Comparison of ENCODE assay signal across 1 cellular context in the genomic region with DNA sequence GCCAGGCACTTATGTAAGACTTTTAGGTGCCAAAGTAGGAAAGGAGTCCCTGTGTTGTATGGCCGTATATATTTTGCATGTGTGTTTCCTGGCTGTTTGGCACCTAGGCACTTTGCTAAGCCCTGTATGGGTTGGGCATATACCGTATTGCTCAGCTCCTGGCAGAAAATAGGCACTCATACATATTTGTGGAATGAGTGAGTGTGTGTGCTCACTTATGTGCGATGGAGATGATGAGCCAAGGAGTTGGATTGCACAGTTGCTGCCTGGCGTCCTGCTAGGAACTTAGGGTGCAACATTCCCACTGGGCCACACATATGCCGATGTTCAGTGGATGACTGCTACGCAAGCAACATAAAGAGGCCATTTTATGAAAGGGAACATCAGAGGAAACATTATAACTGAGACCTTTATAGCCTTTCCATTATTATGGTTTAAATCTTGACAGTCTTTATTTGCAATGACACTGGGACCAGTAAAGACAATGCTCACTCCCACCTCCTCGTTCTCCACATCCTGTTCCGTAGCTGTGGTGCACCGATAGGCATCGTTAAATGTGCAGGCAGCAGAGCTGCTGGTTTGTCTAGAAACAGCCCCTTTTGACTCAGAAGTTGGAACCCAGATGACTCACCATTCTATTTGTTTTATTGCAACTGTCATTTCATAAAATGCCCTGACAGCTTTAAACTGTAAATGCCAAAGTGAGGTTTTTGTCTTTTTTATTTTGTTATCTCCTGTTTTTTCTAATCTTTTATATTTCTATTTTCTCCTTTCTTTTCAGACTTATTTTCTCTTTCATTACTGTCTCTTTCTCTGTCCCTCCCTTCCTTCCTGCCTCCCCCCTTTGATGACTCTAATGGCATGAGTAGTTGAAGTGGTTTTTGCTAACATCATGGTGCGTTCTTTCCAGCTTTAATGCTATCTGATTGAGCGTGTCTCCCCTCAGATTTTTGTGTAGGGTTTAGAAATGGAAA.
TF ChIP-seq lines count a peak whose summit lies in the region.

No MANE protein-coding gene starts in this region.

TF ChIP-seq in K562, 482 proteins besides CTCF, POLR2A, EP300 and RAD21 (continues in another document):
- TF ChIP-seq ZNF75A (CRISPR knock-in tag; IDR thresholded peaks at IDR 0.05): no peak
- no peak for TF ChIP-seq ZC3H11A (IDR thresholded peaks at IDR 0.05; ENCODE audit: low read depth, low read length)
- no peak for TF ChIP-seq IFI16 (CRISPR knock-in tag; IDR thresholded peaks at IDR 0.05)
- no peak for TF ChIP-seq KDM4B (IDR thresholded peaks at IDR 0.05; ENCODE audit: borderline replicate concordance in 2 of 2, low read depth in 1 of 2)
- TF ChIP-seq, protein P1, sequence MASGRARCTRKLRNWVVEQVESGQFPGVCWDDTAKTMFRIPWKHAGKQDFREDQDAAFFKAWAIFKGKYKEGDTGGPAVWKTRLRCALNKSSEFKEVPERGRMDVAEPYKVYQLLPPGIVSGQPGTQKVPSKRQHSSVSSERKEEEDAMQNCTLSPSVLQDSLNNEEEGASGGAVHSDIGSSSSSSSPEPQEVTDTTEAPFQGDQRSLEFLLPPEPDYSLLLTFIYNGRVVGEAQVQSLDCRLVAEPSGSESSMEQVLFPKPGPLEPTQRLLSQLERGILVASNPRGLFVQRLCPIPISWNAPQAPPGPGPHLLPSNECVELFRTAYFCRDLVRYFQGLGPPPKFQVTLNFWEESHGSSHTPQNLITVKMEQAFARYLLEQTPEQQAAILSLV (tag; IDR thresholded peaks at IDR 0.05): no peak
- peak; percentile 32; the same call in 1 of the 2 replicates for TF ChIP-seq MTA2 (IDR thresholded peaks at IDR 0.05; ENCODE audit: low read depth)
- TF ChIP-seq, protein P2, sequence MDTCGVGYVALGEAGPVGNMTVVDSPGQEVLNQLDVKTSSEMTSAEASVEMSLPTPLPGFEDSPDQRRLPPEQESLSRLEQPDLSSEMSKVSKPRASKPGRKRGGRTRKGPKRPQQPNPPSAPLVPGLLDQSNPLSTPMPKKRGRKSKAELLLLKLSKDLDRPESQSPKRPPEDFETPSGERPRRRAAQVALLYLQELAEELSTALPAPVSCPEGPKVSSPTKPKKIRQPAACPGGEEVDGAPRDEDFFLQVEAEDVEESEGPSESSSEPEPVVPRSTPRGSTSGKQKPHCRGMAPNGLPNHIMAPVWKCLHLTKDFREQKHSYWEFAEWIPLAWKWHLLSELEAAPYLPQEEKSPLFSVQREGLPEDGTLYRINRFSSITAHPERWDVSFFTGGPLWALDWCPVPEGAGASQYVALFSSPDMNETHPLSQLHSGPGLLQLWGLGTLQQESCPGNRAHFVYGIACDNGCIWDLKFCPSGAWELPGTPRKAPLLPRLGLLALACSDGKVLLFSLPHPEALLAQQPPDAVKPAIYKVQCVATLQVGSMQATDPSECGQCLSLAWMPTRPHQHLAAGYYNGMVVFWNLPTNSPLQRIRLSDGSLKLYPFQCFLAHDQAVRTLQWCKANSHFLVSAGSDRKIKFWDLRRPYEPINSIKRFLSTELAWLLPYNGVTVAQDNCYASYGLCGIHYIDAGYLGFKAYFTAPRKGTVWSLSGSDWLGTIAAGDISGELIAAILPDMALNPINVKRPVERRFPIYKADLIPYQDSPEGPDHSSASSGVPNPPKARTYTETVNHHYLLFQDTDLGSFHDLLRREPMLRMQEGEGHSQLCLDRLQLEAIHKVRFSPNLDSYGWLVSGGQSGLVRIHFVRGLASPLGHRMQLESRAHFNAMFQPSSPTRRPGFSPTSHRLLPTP (IDR thresholded peaks at IDR 0.05; ENCODE audit: borderline replicate concordance, extremely low read depth, insufficient read length): no peak
- TF ChIP-seq HSF4 (CRISPR knock-in tag; IDR thresholded peaks at IDR 0.05; ENCODE audit: borderline replicate concordance): no peak
- TF ChIP-seq MCM5 (IDR thresholded peaks at IDR 0.05; ENCODE audit: low read depth): no peak
- TF ChIP-seq HCFC1 (IDR thresholded peaks at IDR 0.05; ENCODE audit: low read depth, low read length): no peak
- TF ChIP-seq HDGF (IDR thresholded peaks at IDR 0.05): no peak
- no peak for TF ChIP-seq ZNF239 (CRISPR knock-in tag; IDR thresholded peaks at IDR 0.05)
- peak; percentile 69 for TF ChIP-seq GABPB1 (CRISPR knock-in tag; IDR thresholded peaks at IDR 0.05)
- TF ChIP-seq ATF1 (CRISPR knock-in tag; IDR thresholded peaks at IDR 0.05): no peak
- TF ChIP-seq ATF1 (tag; IDR thresholded peaks at IDR 0.05): peak; percentile 63
- TF ChIP-seq FOXJ2 (tag; IDR thresholded peaks at IDR 0.05): no peak
- TF ChIP-seq CBFB (CRISPR knock-in tag; IDR thresholded peaks at IDR 0.05): no peak; the same call in 1 of the 2 replicates
- no peak for TF ChIP-seq ZSCAN29 (IDR thresholded peaks at IDR 0.05)
- TF ChIP-seq YBX1 (IDR thresholded peaks at IDR 0.05): no peak
- TF ChIP-seq, protein P3, sequence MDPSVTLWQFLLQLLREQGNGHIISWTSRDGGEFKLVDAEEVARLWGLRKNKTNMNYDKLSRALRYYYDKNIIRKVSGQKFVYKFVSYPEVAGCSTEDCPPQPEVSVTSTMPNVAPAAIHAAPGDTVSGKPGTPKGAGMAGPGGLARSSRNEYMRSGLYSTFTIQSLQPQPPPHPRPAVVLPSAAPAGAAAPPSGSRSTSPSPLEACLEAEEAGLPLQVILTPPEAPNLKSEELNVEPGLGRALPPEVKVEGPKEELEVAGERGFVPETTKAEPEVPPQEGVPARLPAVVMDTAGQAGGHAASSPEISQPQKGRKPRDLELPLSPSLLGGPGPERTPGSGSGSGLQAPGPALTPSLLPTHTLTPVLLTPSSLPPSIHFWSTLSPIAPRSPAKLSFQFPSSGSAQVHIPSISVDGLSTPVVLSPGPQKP (CRISPR knock-in tag; IDR thresholded peaks at IDR 0.05): no peak
- TF ChIP-seq SPI1 (IDR thresholded peaks at IDR 0.05; ENCODE audit: borderline replicate concordance, low read depth, low read length): 0 out of 2 replicates have a peak, but pooled peaks have one; percentile 61
- TF ChIP-seq FOXA1 (IDR thresholded peaks at IDR 0.05; ENCODE audit: borderline replicate concordance): no peak
- TF ChIP-seq ARHGAP35 (IDR thresholded peaks at IDR 0.05; ENCODE audit: partially characterized antibody): no peak
- TF ChIP-seq, protein P4, sequence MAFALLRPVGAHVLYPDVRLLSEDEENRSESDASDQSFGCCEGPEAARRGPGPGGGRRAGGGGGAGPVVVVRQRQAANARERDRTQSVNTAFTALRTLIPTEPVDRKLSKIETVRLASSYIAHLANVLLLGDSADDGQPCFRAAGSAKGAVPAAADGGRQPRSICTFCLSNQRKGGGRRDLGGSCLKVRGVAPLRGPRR (CRISPR knock-in tag; IDR thresholded peaks at IDR 0.05): no peak
- peak in 1 of 2 experiments; percentile 95; a peak in 2 of 4 replicates for TF ChIP-seq RCOR1 (IDR thresholded peaks at IDR 0.05; ENCODE audit: borderline replicate concordance in 1 of 2, low read depth in 2 of 2, low read length in 2 of 2)
- TF ChIP-seq, protein P5, sequence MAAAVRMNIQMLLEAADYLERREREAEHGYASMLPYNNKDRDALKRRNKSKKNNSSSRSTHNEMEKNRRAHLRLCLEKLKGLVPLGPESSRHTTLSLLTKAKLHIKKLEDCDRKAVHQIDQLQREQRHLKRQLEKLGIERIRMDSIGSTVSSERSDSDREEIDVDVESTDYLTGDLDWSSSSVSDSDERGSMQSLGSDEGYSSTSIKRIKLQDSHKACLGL (CRISPR knock-in tag; IDR thresholded peaks at IDR 0.05; ENCODE audit: borderline replicate concordance, poor library complexity, severe bottlenecking): no peak
- no peak for TF ChIP-seq MXI1 (IDR thresholded peaks at IDR 0.05; ENCODE audit: low read depth, low read length)
- TF ChIP-seq, protein P6, sequence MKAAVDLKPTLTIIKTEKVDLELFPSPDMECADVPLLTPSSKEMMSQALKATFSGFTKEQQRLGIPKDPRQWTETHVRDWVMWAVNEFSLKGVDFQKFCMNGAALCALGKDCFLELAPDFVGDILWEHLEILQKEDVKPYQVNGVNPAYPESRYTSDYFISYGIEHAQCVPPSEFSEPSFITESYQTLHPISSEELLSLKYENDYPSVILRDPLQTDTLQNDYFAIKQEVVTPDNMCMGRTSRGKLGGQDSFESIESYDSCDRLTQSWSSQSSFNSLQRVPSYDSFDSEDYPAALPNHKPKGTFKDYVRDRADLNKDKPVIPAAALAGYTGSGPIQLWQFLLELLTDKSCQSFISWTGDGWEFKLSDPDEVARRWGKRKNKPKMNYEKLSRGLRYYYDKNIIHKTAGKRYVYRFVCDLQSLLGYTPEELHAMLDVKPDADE (conservative IDR thresholded peaks at IDR 0.05; ENCODE audit: control insufficient read depth, low read depth, low read length): peak; percentile 94
- TF ChIP-seq GATA2 (CRISPR knock-in tag; IDR thresholded peaks at IDR 0.05): peak; percentile 69
- no peak for TF ChIP-seq MAZ (CRISPR knock-in tag; conservative IDR thresholded peaks at IDR 0.05 in 1 of 2, IDR thresholded peaks at IDR 0.05 in 1 of 2)
- TF ChIP-seq RBM17 (IDR thresholded peaks at IDR 0.05; ENCODE audit: borderline replicate concordance, low read depth, low read length): no peak
- no peak for TF ChIP-seq CBX2 (IDR thresholded peaks at IDR 0.05; ENCODE audit: insufficient read depth, low read length, poor library complexity, severe bottlenecking)
- TF ChIP-seq ZNF174 (CRISPR knock-in tag; IDR thresholded peaks at IDR 0.05): no peak
- peak; percentile 99 for TF ChIP-seq FOSL1 (tag; conservative IDR thresholded peaks at IDR 0.05)
- TF ChIP-seq CBX1 (IDR thresholded peaks at IDR 0.05; ENCODE audit: low read depth): no peak
- TF ChIP-seq MAFK (IDR thresholded peaks at IDR 0.05; ENCODE audit: low read length): peak; percentile 43; the same call in 1 of the 2 replicates
- TF ChIP-seq CHCHD3 (CRISPR knock-in tag; IDR thresholded peaks at IDR 0.05): no peak
- no peak for TF ChIP-seq ZNF431 (CRISPR knock-in tag; IDR thresholded peaks at IDR 0.05)
- TF ChIP-seq NCOA2 (IDR thresholded peaks at IDR 0.05; ENCODE audit: partially characterized antibody in 2 of 2): peak in 1 of 2 experiments; percentile 56
- no peak for TF ChIP-seq RBM25 (IDR thresholded peaks at IDR 0.05; ENCODE audit: low read depth, low read length, severe bottlenecking)
- peak; percentile 73 for TF ChIP-seq MIER1 (IDR thresholded peaks at IDR 0.05; ENCODE audit: low read depth)
- peak; percentile 17 for TF ChIP-seq CHD4 (IDR thresholded peaks at IDR 0.05; ENCODE audit: insufficient read depth, insufficient replicate concordance, low read depth, low read length, poor library complexity, severe bottlenecking)
- TF ChIP-seq, protein P7, sequence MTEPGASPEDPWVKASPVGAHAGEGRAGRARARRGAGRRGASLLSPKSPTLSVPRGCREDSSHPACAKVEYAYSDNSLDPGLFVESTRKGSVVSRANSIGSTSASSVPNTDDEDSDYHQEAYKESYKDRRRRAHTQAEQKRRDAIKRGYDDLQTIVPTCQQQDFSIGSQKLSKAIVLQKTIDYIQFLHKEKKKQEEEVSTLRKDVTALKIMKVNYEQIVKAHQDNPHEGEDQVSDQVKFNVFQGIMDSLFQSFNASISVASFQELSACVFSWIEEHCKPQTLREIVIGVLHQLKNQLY (CRISPR knock-in tag; conservative IDR thresholded peaks at IDR 0.05): no peak
- TF ChIP-seq, protein P8, sequence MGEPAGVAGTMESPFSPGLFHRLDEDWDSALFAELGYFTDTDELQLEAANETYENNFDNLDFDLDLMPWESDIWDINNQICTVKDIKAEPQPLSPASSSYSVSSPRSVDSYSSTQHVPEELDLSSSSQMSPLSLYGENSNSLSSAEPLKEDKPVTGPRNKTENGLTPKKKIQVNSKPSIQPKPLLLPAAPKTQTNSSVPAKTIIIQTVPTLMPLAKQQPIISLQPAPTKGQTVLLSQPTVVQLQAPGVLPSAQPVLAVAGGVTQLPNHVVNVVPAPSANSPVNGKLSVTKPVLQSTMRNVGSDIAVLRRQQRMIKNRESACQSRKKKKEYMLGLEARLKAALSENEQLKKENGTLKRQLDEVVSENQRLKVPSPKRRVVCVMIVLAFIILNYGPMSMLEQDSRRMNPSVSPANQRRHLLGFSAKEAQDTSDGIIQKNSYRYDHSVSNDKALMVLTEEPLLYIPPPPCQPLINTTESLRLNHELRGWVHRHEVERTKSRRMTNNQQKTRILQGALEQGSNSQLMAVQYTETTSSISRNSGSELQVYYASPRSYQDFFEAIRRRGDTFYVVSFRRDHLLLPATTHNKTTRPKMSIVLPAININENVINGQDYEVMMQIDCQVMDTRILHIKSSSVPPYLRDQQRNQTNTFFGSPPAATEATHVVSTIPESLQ (CRISPR knock-in tag; IDR thresholded peaks at IDR 0.05): 0 out of 2 replicates have a peak, but pooled peaks have one; percentile 79
- TF ChIP-seq ZNF121 (CRISPR knock-in tag; conservative IDR thresholded peaks at IDR 0.05): no peak
